In the genomic region with DNA sequence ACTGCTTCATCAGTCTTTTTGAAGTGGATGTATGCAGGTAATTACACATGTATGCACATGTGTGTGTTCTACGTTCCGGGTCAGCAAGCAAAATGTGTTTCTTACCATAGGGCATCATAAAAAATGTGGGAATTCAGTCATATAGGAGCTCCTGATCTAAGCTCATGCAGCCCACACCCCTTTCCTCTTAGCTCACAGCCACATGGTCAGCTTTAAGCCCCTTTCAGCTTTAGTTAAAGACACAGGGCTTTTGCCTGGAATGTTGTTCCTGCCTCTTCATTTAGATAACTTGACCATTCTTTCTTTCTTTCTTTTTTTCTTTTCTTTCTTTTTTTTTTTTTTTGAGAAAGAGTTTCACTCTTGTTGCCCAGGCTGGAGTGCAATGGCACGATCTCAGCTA, we compare ENCODE assay signal across 34 cellular contexts.
"Had no signal": no experiment of that assay in that cellular context is flagged by ENCODE, and none has a peak within 500 bp of the region (broad histone marks: within the 10 kb centered on the region; RNA-seq: fewer than 3 reads in every experiment).

No MANE protein-coding gene starts in this region.

- H3K36me3 Mint-ChIP-seq: activated naive CD8-positive, alpha-beta T cell treated with anti-CD3 and anti-CD28 coated beads for 36 hours had no signal

- H3K27ac Mint-ChIP-seq: activated CD4-positive, alpha-beta T cell treated with anti-CD3 and anti-CD28 coated beads, Interleukin-2, amount 10 ng/mL, durations not matched to agents 24 days and 14 days; activated CD8-positive, alpha-beta T cell treated with anti-CD3 and anti-CD28 coated beads for 36 hours; activated naive CD8-positive, alpha-beta T cell treated with anti-CD3 and anti-CD28 coated beads for 36 hours; activated T-cell treated with anti-CD3 and anti-CD28 coated beads, Interleukin-2, amount 50 U/mL, for 72 hours; activated T-helper 17 cell treated with anti-CD3 and anti-CD28 coated beads, Interleukin-2, amount 50 U/mL, for 72 hours had no signal

- H3K27me3 Mint-ChIP-seq: activated CD4-positive, alpha-beta T cell treated with anti-CD3 and anti-CD28 coated beads, Interleukin-2, amount 10 ng/mL, durations not matched to agents 24 days and 14 days; activated CD8-positive, alpha-beta T cell treated with anti-CD3 and anti-CD28 coated beads for 36 hours; activated naive CD8-positive, alpha-beta T cell treated with anti-CD3 and anti-CD28 coated beads for 36 hours had no signal

- H3K4me3 ChIP-seq: K562, PC-9 had no signal

- H3K9me3 Mint-ChIP-seq: activated CD4-positive, alpha-beta T cell treated with anti-CD3 and anti-CD28 coated beads, Interleukin-2, amount 10 ng/mL, durations not matched to agents 24 days and 14 days; activated CD8-positive, alpha-beta T cell treated with anti-CD3 and anti-CD28 coated beads for 36 hours; activated naive CD8-positive, alpha-beta T cell treated with anti-CD3 and anti-CD28 coated beads for 36 hours; activated T-cell treated with anti-CD3 and anti-CD28 coated beads, Interleukin-2, amount 50 U/mL, for 72 hours; activated T-helper 17 cell treated with anti-CD3 and anti-CD28 coated beads, Interleukin-2, amount 50 U/mL, for 72 hours had no signal

- H3K27ac ChIP-seq: PC-9, RWPE1 had no signal

- DNase-seq: activated CD4-positive, alpha-beta T cell treated with anti-CD3 and anti-CD28 coated beads, Interleukin-2, amount 10 ng/mL, durations not matched to agents 24 days and 14 days; activated CD4-positive, alpha-beta T cell treated with anti-CD3 and anti-CD28 coated beads, Interleukin-2, amount 50 U/mL, for 4 hours; activated effector memory CD4-positive, alpha-beta T cell treated with anti-CD3 and anti-CD28 coated beads, Interleukin-2, amount 50 U/mL, for 16 hours; activated naive CD4-positive, alpha-beta T cell; activated naive CD4-positive, alpha-beta T cell treated with anti-CD3 and anti-CD28 coated beads, Interleukin-2, amount 50 U/mL, for 16 hours; activated naive CD8-positive, alpha-beta T cell treated with anti-CD3 and anti-CD28 coated beads for 36 hours; activated T-cell treated with anti-CD3 and anti-CD28 coated beads, Interleukin-2, amount 50 U/mL, for 1 hour; activated T-cell treated with anti-CD3 and anti-CD28 coated beads, Interleukin-2, amount 50 U/mL, for 72 hours; amniotic stem cell; aorta; caudate nucleus; cerebellar nuclear complex; IMR-90; NCI-H1092 treated with DMSO at 0.1 percent for 48 hours; NCI-H1417; NCI-H146; NCI-H187; NCI-H2081; NCI-H2171 treated with DMSO at 0.1 percent for 48 hours; NCI-H2227 treated with DMSO at 0.1 percent for 48 hours; NCI-H446; NCI-H510A treated with DMSO at 0.1 percent for 48 hours; NCI-H526 treated with DMSO at 0.1 percent for 48 hours; NK-92 treated with Interleukin-12 subunit alpha and Interleukin-12 subunit beta, amount 100 ng/mL, for 24 hours; PC-9; SIG-M5; T-helper 1 cell; T-helper 2 cell had no signal

- H2AFZ ChIP-seq: PC-9 had no signal

- H3K4me2 ChIP-seq: PC-9 had no signal

- H3K4me1 Mint-ChIP-seq: activated CD4-positive, alpha-beta T cell treated with anti-CD3 and anti-CD28 coated beads, Interleukin-2, amount 10 ng/mL, durations not matched to agents 24 days and 14 days; activated T-helper 17 cell treated with anti-CD3 and anti-CD28 coated beads, Interleukin-2, amount 50 U/mL, for 72 hours had no signal

- H3K4me3 Mint-ChIP-seq: activated CD4-positive, alpha-beta T cell treated with anti-CD3 and anti-CD28 coated beads, Interleukin-2, amount 10 ng/mL, durations not matched to agents 24 days and 14 days; activated CD8-positive, alpha-beta T cell treated with anti-CD3 and anti-CD28 coated beads for 36 hours; activated naive CD8-positive, alpha-beta T cell treated with anti-CD3 and anti-CD28 coated beads for 36 hours; activated T-cell treated with anti-CD3 and anti-CD28 coated beads, Interleukin-2, amount 50 U/mL, for 72 hours; activated T-helper 17 cell treated with anti-CD3 and anti-CD28 coated beads, Interleukin-2, amount 50 U/mL, for 72 hours had no signal

- ATAC-seq: activated T-cell treated with anti-CD3 and anti-CD28 coated beads, Interleukin-2, amount 50 U/mL, for 72 hours; activated T-helper 17 cell treated with anti-CD3 and anti-CD28 coated beads, Interleukin-2, amount 50 U/mL, for 72 hours; K562; Right ventricle myocardium inferior; SK-N-SH treated with all-trans-retinoic acid at 6 μM for 48 hours had no signal
